Comparison of ENCODE assay signal across 2 cellular contexts in the genomic region with DNA sequence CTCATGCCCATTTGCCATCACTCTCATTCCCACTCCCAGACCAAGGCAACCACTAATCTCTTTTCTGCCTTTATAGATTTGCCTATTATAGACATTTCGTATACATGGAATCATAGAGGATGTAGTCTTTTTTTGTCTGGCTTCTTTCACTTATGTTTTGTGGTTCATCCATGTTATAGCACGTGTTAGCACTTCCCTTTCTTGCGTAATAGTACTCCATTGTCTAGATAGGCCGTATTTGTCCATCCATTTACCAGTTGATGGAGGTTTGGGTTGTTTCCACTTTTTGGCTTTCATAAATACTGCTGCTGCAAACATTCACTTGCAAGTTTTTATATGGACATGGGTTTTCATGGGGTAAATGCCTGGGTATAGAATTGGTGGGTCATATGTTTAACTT.
TF ChIP-seq lines count a peak whose summit lies in the region.

No MANE protein-coding gene starts in this region.

TF ChIP-seq in Ishikawa, 13 proteins besides CTCF, POLR2A, EP300 and RAD21:
- TF ChIP-seq YY1 (IDR thresholded peaks at IDR 0.05; ENCODE audit: low read depth): no peak
- 0 out of 2 replicates have a peak, but pooled peaks have one; percentile 16 for TF ChIP-seq CEBPB (IDR thresholded peaks at IDR 0.05)
- TF ChIP-seq TEAD4 (IDR thresholded peaks at IDR 0.05): no peak

TF ChIP-seq in K562, 482 proteins besides CTCF, POLR2A, EP300 and RAD21:
- no peak for TF ChIP-seq SMAD4 (CRISPR knock-in tag; conservative IDR thresholded peaks at IDR 0.05)
- no peak for TF ChIP-seq CEBPG (CRISPR knock-in tag; IDR thresholded peaks at IDR 0.05)
- peak in 1 of 2 experiments; percentile 36; a peak in 2 of 4 replicates for TF ChIP-seq CEBPG (tag; conservative IDR thresholded peaks at IDR 0.05 in 1 of 2, IDR thresholded peaks at IDR 0.05 in 1 of 2)
- peak; percentile 75 for TF ChIP-seq CEBPB (tag; IDR thresholded peaks at IDR 0.05)
